In the genomic region with DNA sequence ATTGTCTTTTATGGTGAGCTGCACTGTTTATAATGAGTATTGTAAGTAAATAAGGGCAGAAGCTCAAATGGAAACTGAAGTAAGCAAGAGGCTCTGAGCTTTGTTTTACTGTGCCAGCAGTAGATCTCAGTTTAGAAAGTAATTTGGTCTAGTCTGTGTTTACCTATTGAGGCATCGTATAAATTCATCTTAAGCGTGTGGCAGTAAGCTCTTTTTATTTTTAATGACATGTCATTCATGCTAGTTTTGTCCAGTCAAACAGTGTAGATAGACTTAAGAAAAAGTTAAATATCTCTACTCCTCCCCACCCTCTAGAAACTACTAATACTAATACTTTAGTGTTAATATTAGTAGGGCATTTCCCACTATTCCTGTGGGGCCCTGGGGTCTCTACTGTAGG, we compare ENCODE assay signal across 9 cellular contexts. TPM values are rescaled to one million over a fixed set of nuclear protein-coding genes. Genes with fewer than 3 reads are reported as not detected.
DNase-seq lines count a peak whose midpoint lies in the region; ATAC-seq, FAIRE-seq and TF ChIP-seq lines count a peak whose summit lies in the region.
"Had no signal": no experiment of that assay in that cellular context is flagged by ENCODE, and none has a peak within 500 bp of the region (broad histone marks: within the 10 kb centered on the region; RNA-seq: fewer than 3 reads in every experiment).

No MANE protein-coding gene starts in this region.

- peaks cover 9 to 27% (median 27%) of the 10 kb centered on the region in 3 donors for H3K4me1 ChIP-seq in skeletal muscle tissue (ENCODE audit: control insufficient read depth in 3 of 3, insufficient read depth in 3 of 3, low read length in 3 of 3)
- peaks cover 11 to 14% (median 13%) of the 10 kb centered on the region in 3 donors for H3K4me1 ChIP-seq in pancreas

- TF ChIP-seq CTCF in fibroblast of the aortic adventitia (IDR thresholded peaks at IDR 0.05; ENCODE audit: insufficient read depth, low read length) (no peak), pancreas (IDR thresholded peaks at IDR 0.05) (no peak)

- H3K4me3 ChIP-seq in SK-N-MC, result peak overlapping the region; percentile 89
- H3K4me3 ChIP-seq in fibroblast of the aortic adventitia (ENCODE audit: low read depth, low read length), result peak overlapping the region; percentile 88
- H3K4me3 ChIP-seq in skeletal muscle tissue (ENCODE audit: low read length in 3 of 3), result peak overlapping the region; percentile 93 to 99 (median 97)
- peak overlapping the region in 2 of 4 donors; percentile 89 to 97 for H3K4me3 ChIP-seq in pancreas

- H3K9ac ChIP-seq in SK-N-MC (ENCODE audit: insufficient read length) (peak overlapping the region; percentile 78), skeletal muscle tissue (ENCODE audit: low read depth in 1 of 3, low read length in 3 of 3) (peak overlapping the region; percentile 89 to 97 (median 90))

- 6 to 9% methylated on average over 2 of the region's 2 CpGs for WGBS in pancreas, 2 donors

- no peak for FAIRE-seq in pancreas (lab: Jason Lieb, UNC)

- intact Hi-C loops in pancreas (cut with DNase I), result loop anchor here in 1 of 3 donors (10.0 kb wide), 1 partner anchor 167 kb away; no protein-coding TSS in a partner anchor

- ATAC-seq in pancreas, result no peak
- ATAC-seq in GM19463 (IDR thresholded peaks at IDR 0.05; ENCODE audit: unreplicated experiment), result no peak

- H3K27me3 ChIP-seq in skeletal muscle tissue (ENCODE audit: control insufficient read depth in 3 of 3, insufficient read depth in 3 of 3, low read length in 3 of 3), result no peaks in the 10 kb centered on the region
- no peaks in the 10 kb centered on the region for H3K27me3 ChIP-seq in pancreas

- DNase-seq in NCI-H1105 treated with DMSO at 0.1 percent for 48 hours (lab: John Stamatoyannopoulos, UW), result peak; percentile 39
- no peak for DNase-seq in NCI-H1105 (lab: John Stamatoyannopoulos, UW)
- no peak for DNase-seq in SK-N-MC (ENCODE audit: low read depth, low spot score)
- DNase-seq in fibroblast of the aortic adventitia (ENCODE audit: low read depth), result peak; percentile 18
- DNase-seq in pancreas, result no peak
- DNase-seq in stimulated activated CD4-positive, alpha-beta T cell treated with anti-CD3 and anti-CD28 coated beads, Interleukin-2, amount 100 ng/mL, for 24 hours, result no peak

- H3K9me3 ChIP-seq in SK-N-MC (ENCODE audit: low read depth, low read length), result no peaks in the 10 kb centered on the region
- no peaks in the 10 kb centered on the region for H3K9me3 ChIP-seq in skeletal muscle tissue (ENCODE audit: control insufficient read depth in 3 of 3, low read length in 3 of 3)
- no peaks in the 10 kb centered on the region for H3K9me3 ChIP-seq in pancreas

- no peak overlapping the region for H3K27ac ChIP-seq in SK-N-MC
- peak overlapping the region; percentile 94 for H3K27ac ChIP-seq in skeletal muscle tissue (ENCODE audit: low read depth, low read length)
- peak overlapping the region in 1 of 4 donors; percentile 98 for H3K27ac ChIP-seq in pancreas
- H3K27ac ChIP-seq: 22Rv1 had no signal

- H3K36me3 ChIP-seq in SK-N-MC (ENCODE audit: insufficient read depth, low read length), result no peaks in the 10 kb centered on the region
- no peaks in the 10 kb centered on the region for H3K36me3 ChIP-seq in skeletal muscle tissue (ENCODE audit: control insufficient read depth in 3 of 3, insufficient read depth in 3 of 3, low read length in 3 of 3)
- no peaks in the 10 kb centered on the region for H3K36me3 ChIP-seq in pancreas

RNA-seq across cellular contexts. Expression of a gene that starts 2.0 kb away (rescaled TPM):
- total RNA-seq in fibroblast of the aortic adventitia (ENCODE audit: low replicate concordance), result 39.7 and 81.2 TPM in 2 replicates
- total RNA-seq in skeletal muscle tissue, result 50.6 TPM
- total RNA-seq in pancreas, result 10 to 100 TPM; 14.4 to 34.0 (median 22.6) TPM
- polyA plus RNA-seq in pancreas, result 1 to 10 TPM; 4.0 to 5.4 TPM

Comparison
In these comparisons a context has a peak if more than half of its experiments do, and no peak if none do; other contexts are left out.
1. DNase-seq: peak in NCI-H1105 treated with DMSO at 0.1 percent for 48 hours (single experiment) and fibroblast of the aortic adventitia (single experiment); none in NCI-H1105 (single experiment), SK-N-MC (single experiment), pancreas (0 of 6) and stimulated activated CD4-positive, alpha-beta T cell treated with anti-CD3 and anti-CD28 coated beads, Interleukin-2, amount 100 ng/mL, for 24 hours (0 of 2).